ENCODE assay signal across 3 cellular contexts in the genomic region with DNA sequence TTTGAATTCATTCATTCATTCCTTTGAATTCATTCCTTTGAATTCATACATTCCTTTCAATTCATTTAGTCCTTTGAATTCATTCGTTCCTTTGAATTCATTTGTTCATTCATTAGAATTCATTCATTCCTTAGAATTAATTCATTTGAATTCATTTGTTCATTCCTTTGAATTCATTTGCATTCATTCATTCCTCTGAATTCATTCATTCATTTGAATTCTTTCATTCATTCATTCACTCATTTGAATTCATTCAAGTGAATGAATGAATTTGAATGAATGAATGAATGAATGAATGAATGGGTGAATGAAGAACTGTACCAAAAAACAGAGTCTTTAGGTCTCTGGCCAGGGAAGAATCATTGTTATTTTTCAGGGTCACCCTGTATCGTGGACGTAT.
A peak's percentile ranks its signal among the peaks of the same experiment; 100 is the strongest.
TF ChIP-seq lines count a peak whose summit lies in the region.

No MANE protein-coding gene starts in this region.

TF ChIP-seq in HepG2, 621 proteins besides CTCF, POLR2A, EP300 and RAD21:
- TF ChIP-seq KLF15 (CRISPR knock-in tag; IDR thresholded peaks at IDR 0.05; ENCODE audit: borderline replicate concordance) (no peak), ZNF24 (IDR thresholded peaks at IDR 0.05) (peak; percentile 93), ZBTB3 (CRISPR knock-in tag; IDR thresholded peaks at IDR 0.05; ENCODE audit: borderline replicate concordance, low read depth) (no peak)

TF ChIP-seq in GM12878, 131 proteins besides CTCF, POLR2A, EP300 and RAD21:
- TF ChIP-seq, protein P1, sequence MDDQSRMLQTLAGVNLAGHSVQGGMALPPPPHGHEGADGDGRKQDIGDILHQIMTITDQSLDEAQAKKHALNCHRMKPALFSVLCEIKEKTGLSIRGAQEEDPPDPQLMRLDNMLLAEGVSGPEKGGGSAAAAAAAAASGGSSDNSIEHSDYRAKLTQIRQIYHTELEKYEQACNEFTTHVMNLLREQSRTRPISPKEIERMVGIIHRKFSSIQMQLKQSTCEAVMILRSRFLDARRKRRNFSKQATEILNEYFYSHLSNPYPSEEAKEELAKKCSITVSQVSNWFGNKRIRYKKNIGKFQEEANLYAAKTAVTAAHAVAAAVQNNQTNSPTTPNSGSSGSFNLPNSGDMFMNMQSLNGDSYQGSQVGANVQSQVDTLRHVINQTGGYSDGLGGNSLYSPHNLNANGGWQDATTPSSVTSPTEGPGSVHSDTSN (IDR thresholded peaks at IDR 0.05; ENCODE audit: insufficient replicate concordance, low read depth, low read length): no peak
- TF ChIP-seq ZNF24 (IDR thresholded peaks at IDR 0.05): peak; percentile 97

TF ChIP-seq in K562, 482 proteins besides CTCF, POLR2A, EP300 and RAD21:
- peak; percentile 87 for TF ChIP-seq ZNF24 (IDR thresholded peaks at IDR 0.05)
- TF ChIP-seq RBM17 (IDR thresholded peaks at IDR 0.05; ENCODE audit: borderline replicate concordance, low read depth, low read length): no peak
- no peak for TF ChIP-seq GABPA (tag; conservative IDR thresholded peaks at IDR 0.05; ENCODE audit: low read depth)
TF ChIP-seq in K562: peak in this region for 1.
